Comparison of ENCODE assay signal across 24 cellular contexts in the genomic region with DNA sequence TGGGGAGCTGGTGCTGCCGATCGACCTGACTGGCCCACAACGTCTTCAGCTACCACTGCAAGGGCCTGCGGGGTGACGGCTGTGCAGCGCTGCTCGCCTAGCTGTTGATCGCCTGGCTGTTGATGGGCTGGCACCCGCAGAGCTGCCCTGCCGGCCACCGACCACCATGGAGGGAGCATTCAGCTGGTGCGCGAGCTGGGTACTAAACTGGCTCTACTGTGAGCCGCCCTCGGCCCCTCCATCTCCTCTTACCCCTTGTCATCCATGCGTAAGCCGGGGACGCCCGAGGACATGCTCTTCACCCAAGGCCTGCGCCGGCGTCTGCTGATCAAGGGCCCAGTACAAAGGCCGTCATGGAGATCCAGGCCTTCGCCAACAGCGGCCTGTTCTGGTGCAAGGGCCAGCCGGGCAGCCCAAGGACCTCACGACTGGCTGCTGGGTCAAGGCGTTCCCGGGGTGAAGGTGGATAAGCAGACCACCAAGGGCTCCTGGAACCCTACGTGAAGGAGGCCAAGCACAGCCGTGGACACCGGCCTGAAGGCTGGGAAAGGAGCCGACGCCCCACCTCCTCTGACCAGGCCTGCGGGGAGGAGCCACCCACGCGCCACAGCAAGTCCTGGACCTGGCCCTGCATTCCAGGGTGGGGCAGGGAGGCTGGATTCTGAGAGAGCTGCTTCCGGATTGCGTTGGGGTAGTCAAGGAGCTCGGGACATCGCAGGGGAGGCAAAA. TPM values are rescaled to one million over a fixed set of nuclear protein-coding genes. Genes with fewer than 3 reads are reported as not detected.
DNase-seq lines count a peak whose midpoint lies in the region; ATAC-seq and TF ChIP-seq lines count a peak whose summit lies in the region.
"Had no signal": no experiment of that assay in that cellular context is flagged by ENCODE, and none has a peak within 500 bp of the region (broad histone marks: within the 10 kb centered on the region; RNA-seq: fewer than 3 reads in every experiment).

No MANE protein-coding gene starts in this region.

- H3K4me3 ChIP-seq in Caco-2 (ENCODE audit: low read depth, low read length) (no peak overlapping the region), epithelial cell of proximal tubule (ENCODE audit: low read depth, low read length) (peak overlapping the region; percentile 27), mesendoderm (ENCODE audit: low read length) (no peak overlapping the region), body of pancreas (no peak overlapping the region)
- H3K4me3 ChIP-seq: heart left ventricle, smooth muscle cell, tibial artery had no signal

- TF ChIP-seq POLR2A in body of pancreas (IDR thresholded peaks at IDR 0.05), result no peak

- ATAC-seq in body of pancreas, result no peak
- ATAC-seq: activated naive CD4-positive, alpha-beta T cell treated with anti-CD3 and anti-CD28 coated beads, Interleukin-2, amount 50 U/mL, for 72 hours; activated T-helper 17 cell treated with anti-CD3 and anti-CD28 coated beads, Interleukin-2, amount 50 U/mL, for 72 hours had no signal

- H3K56ac ChIP-seq in mesendoderm (ENCODE audit: low read length), result no peak overlapping the region

- H3K36me3 ChIP-seq in Caco-2 (ENCODE audit: control insufficient read depth, insufficient read depth, low read length), result no peaks in the 10 kb centered on the region; the same call in 1 of the 2 replicates
- H3K36me3 ChIP-seq in mesendoderm (ENCODE audit: control insufficient read depth, insufficient read depth, low read length), result no peaks in the 10 kb centered on the region
- H3K36me3 ChIP-seq in body of pancreas (replicated peaks in 1 of 2; ENCODE audit: insufficient read depth in 1 of 2, low read depth in 2 of 2), result no peaks in the 10 kb centered on the region
- H3K36me3 ChIP-seq: BE2C, tibial artery had no signal

- TF ChIP-seq CTCF in Caco-2 (IDR thresholded peaks at IDR 0.05; ENCODE audit: insufficient read depth in 1 of 2, low read depth in 1 of 2, low read length in 1 of 2, severe bottlenecking in 1 of 2, unreplicated experiment in 1 of 2), result no peak
- TF ChIP-seq CTCF in epithelial cell of proximal tubule (conservative IDR thresholded peaks at IDR 0.05; ENCODE audit: low read depth, low read length), result no peak
- TF ChIP-seq CTCF in body of pancreas (IDR thresholded peaks at IDR 0.05), result no peak

- H2BK15ac ChIP-seq in mesendoderm (replicated peaks; ENCODE audit: low read depth), result no peak overlapping the region

- CTCF ChIA-PET in Caco-2 (lab: Charles Lee), result no interaction called here

- no peaks in the 10 kb centered on the region for H3K79me1 ChIP-seq in mesendoderm (ENCODE audit: low read length)

- H3K9me3 Mint-ChIP-seq in Caco-2 (ENCODE audit: unreplicated experiment), result no peaks in the 10 kb centered on the region
- H3K9me3 Mint-ChIP-seq: activated CD4-positive, alpha-beta T cell treated with anti-CD3 and anti-CD28 coated beads, Interleukin-2, amount 10 ng/mL, durations not matched to agents 7 days and 5 days; activated naive CD4-positive, alpha-beta T cell treated with anti-CD3 and anti-CD28 coated beads, Interleukin-2, amount 50 U/mL, for 72 hours; activated T-helper 17 cell treated with anti-CD3 and anti-CD28 coated beads, Interleukin-2, amount 50 U/mL, for 72 hours; endodermal cell had no signal

- WGBS in mesendoderm (ENCODE audit: extremely low coverage, insufficient coverage, low lambda C conversion rate), result no CpG with 5 or more reads among the region's 41 CpGs
- WGBS in body of pancreas, 2 donors, result 96 to 98% methylated on average over 12 to 23 of the region's 41 CpGs

- H3K23ac ChIP-seq in mesendoderm (ENCODE audit: low read length), result no peak overlapping the region

- H3K18ac ChIP-seq in mesendoderm (ENCODE audit: low read length), result no peak overlapping the region

- H4K8ac ChIP-seq in mesendoderm (ENCODE audit: low read depth, low read length), result no peak overlapping the region

- H3K4ac ChIP-seq in mesendoderm (ENCODE audit: low read depth, low read length), result no peak overlapping the region

- no peak overlapping the region for H4K5ac ChIP-seq in mesendoderm (ENCODE audit: low read length)

- H2BK120ac ChIP-seq in mesendoderm (ENCODE audit: low read depth, low read length), result no peak overlapping the region

- H2BK5ac ChIP-seq in mesendoderm (ENCODE audit: low read length), result no peak overlapping the region

- H3K4me1 ChIP-seq in Caco-2 (peaks cover 4% of the 10 kb centered on the region; the same call in 1 of the 2 replicates), mesendoderm (ENCODE audit: control insufficient read depth, low read depth, low read length) (no peaks in the 10 kb centered on the region), body of pancreas (peaks cover 6% of the 10 kb centered on the region)
- H3K4me1 ChIP-seq: BE2C, heart left ventricle, tibial artery had no signal

- no peaks in the 10 kb centered on the region for H3K27me3 ChIP-seq in Caco-2 (replicated peaks; ENCODE audit: control insufficient read depth, insufficient read depth, low read length)
- H3K27me3 ChIP-seq in mesendoderm (ENCODE audit: insufficient read depth, low read length, poor library complexity), result no peaks in the 10 kb centered on the region
- no peaks in the 10 kb centered on the region for H3K27me3 ChIP-seq in body of pancreas
- H3K27me3 ChIP-seq: BE2C, heart left ventricle, tibial artery had no signal

- no peaks in the 10 kb centered on the region for H3K79me2 ChIP-seq in mesendoderm (ENCODE audit: control insufficient read depth, insufficient read depth, low read length)

- H3K27ac ChIP-seq in mesendoderm (ENCODE audit: low read depth, low read length), result no peak overlapping the region
- no peak overlapping the region for H3K27ac ChIP-seq in body of pancreas
- H3K27ac ChIP-seq: heart left ventricle, tibial artery, VCaP had no signal

- peak; percentile 9 to 58 for DNase-seq in Caco-2
- DNase-seq in LoVo (ENCODE audit: low spot score), result peak; percentile 83
- no peak for DNase-seq in epithelial cell of proximal tubule (ENCODE audit: low read depth)
- peak; percentile 23 for DNase-seq in mesendoderm
- no peak for DNase-seq in amniotic stem cell (lab: John Stamatoyannopoulos, UW)
- no peak for DNase-seq in mesenteric fat pad (ENCODE audit: low spot score)
- no peak for DNase-seq in body of pancreas
- no peak for DNase-seq in NCI-H187 treated with DMSO at 0.1 percent for 48 hours (lab: John Stamatoyannopoulos, UW)
- DNase-seq: activated CD4-positive, alpha-beta T cell treated with anti-CD3 and anti-CD28 coated beads, Interleukin-2, amount 10 ng/mL, durations not matched to agents 7 days and 5 days; BE2C; DMS79; endodermal cell; NCI-H1417 treated with DMSO at 0.1 percent for 48 hours; NCI-H526 treated with DMSO at 0.1 percent for 48 hours; nucleus accumbens; SK-N-SH; stimulated activated CD4-positive, alpha-beta T cell treated with anti-CD3 and anti-CD28 coated beads, Interleukin-2, amount 100 ng/mL, for 48 hours; stimulated activated naive CD4-positive, alpha-beta T cell; tibial artery had no signal

- no peak overlapping the region for H3K9ac ChIP-seq in mesendoderm (ENCODE audit: low read length)
- H3K9ac ChIP-seq: SK-N-SH had no signal

- no peaks in the 10 kb centered on the region for H3K27me3 Mint-ChIP-seq in Caco-2 (ENCODE audit: insufficient read depth, unreplicated experiment)
- H3K27me3 Mint-ChIP-seq: activated CD4-positive, alpha-beta T cell treated with anti-CD3 and anti-CD28 coated beads, Interleukin-2, amount 10 ng/mL, durations not matched to agents 7 days and 5 days; activated T-helper 17 cell treated with anti-CD3 and anti-CD28 coated beads, Interleukin-2, amount 50 U/mL, for 72 hours had no signal

- intact Hi-C loops in Caco-2 (cut with micrococcal nuclease; ENCODE audit: unreplicated experiment), result no loop called here
- intact Hi-C loops in body of pancreas (cut with DNase I), result no loop called here

- H3K4me2 ChIP-seq in mesendoderm (ENCODE audit: low read length), result no peak overlapping the region
- H3K4me2 ChIP-seq: SK-N-SH, smooth muscle cell had no signal

- no peak overlapping the region for H2AK5ac ChIP-seq in mesendoderm (ENCODE audit: low read length)

- no peaks in the 10 kb centered on the region for H3K9me3 ChIP-seq in Caco-2
- no peaks in the 10 kb centered on the region for H3K9me3 ChIP-seq in body of pancreas
- H3K9me3 ChIP-seq: BE2C, heart left ventricle, SK-N-SH, tibial artery had no signal

- peaks cover 26% of the 10 kb centered on the region for H3K36me3 Mint-ChIP-seq in Caco-2 (ENCODE audit: insufficient read depth, unreplicated experiment)
- H3K36me3 Mint-ChIP-seq: activated naive CD4-positive, alpha-beta T cell treated with anti-CD3 and anti-CD28 coated beads, Interleukin-2, amount 50 U/mL, for 72 hours had no signal

- no peaks in the 10 kb centered on the region for H3K4me1 Mint-ChIP-seq in Caco-2 (ENCODE audit: low read depth, unreplicated experiment)
- H3K4me1 Mint-ChIP-seq: activated CD4-positive, alpha-beta T cell treated with anti-CD3 and anti-CD28 coated beads, Interleukin-2, amount 10 ng/mL, durations not matched to agents 7 days and 5 days; endodermal cell had no signal

- no TSS peak for BruUV-seq in Caco-2 (replicated peaks; lab: Mats Ljungman, UMichigan)

- no peak overlapping the region for H3K27ac Mint-ChIP-seq in Caco-2 (ENCODE audit: unreplicated experiment)
- H3K27ac Mint-ChIP-seq: activated naive CD4-positive, alpha-beta T cell treated with anti-CD3 and anti-CD28 coated beads, Interleukin-2, amount 50 U/mL, for 72 hours; activated T-helper 17 cell treated with anti-CD3 and anti-CD28 coated beads, Interleukin-2, amount 50 U/mL, for 72 hours; endodermal cell had no signal

- H3K4me3 Mint-ChIP-seq in Caco-2 (ENCODE audit: unreplicated experiment), result peak overlapping the region; percentile 26
- H3K4me3 Mint-ChIP-seq: activated CD4-positive, alpha-beta T cell treated with anti-CD3 and anti-CD28 coated beads, Interleukin-2, amount 10 ng/mL, durations not matched to agents 7 days and 5 days; activated T-helper 17 cell treated with anti-CD3 and anti-CD28 coated beads, Interleukin-2, amount 50 U/mL, for 72 hours; endodermal cell had no signal

- POLR2A ChIA-PET in Caco-2 (lab: Charles Lee), result no interaction called here

RNA-seq across cellular contexts. Expression of a gene that starts 46.9 kb away (rescaled TPM):
- total RNA-seq in Caco-2 (2022) (45.3 and 47.4 TPM in 2 replicates), epithelial cell of proximal tubule (1.8 and 8.3 TPM in 2 replicates), mesenteric fat pad (8.9 TPM), body of pancreas (10 to 100 TPM in 1 of 2 donors, 1 to 10 TPM in 1; 6.9 to 17.6 TPM)
- polyA plus RNA-seq in mesendoderm (2013, experiment 1 of 2), result 5.4 TPM
- 5.6 TPM for polyA plus RNA-seq in mesendoderm (2013, experiment 2 of 2)

Comparison
In these comparisons a context has a peak if more than half of its experiments do, and no peak if none do; other contexts are left out.
1. DNase-seq: peak in Caco-2 (2 of 2), LoVo (single experiment) and mesendoderm (single experiment); none in epithelial cell of proximal tubule (single experiment), amniotic stem cell (single experiment), mesenteric fat pad (single experiment), body of pancreas (0 of 4) and NCI-H187 treated with DMSO at 0.1 percent for 48 hours (single experiment).